In genomic region chrX:18886344-18887161, GRCh38 we compare ENCODE assay signal across 8 cellular contexts.
DNase-seq lines count a peak whose midpoint lies in the region; ATAC-seq, FAIRE-seq and TF ChIP-seq lines count a peak whose summit lies in the region.

No MANE protein-coding gene starts in this region.

- no peak for FAIRE-seq in small intestine (lab: Jason Lieb, UNC)

- H3K4me3 ChIP-seq in brain microvascular endothelial cell (ENCODE audit: low read depth, low read length) (peak overlapping the region; percentile 45), iPS-18c (ENCODE audit: insufficient read depth, low read depth, low read length) (peak overlapping the region; percentile 22; the same call in 1 of the 2 replicates), small intestine (ENCODE audit: low read depth in 1 of 2, low read length in 2 of 2) (peak overlapping the region; percentile 19 to 37)

- peaks cover 0 to 2% of the 10 kb centered on the region in 2 donors for H3K4me1 ChIP-seq in small intestine (ENCODE audit: control insufficient read depth in 2 of 2, insufficient read depth in 1 of 2, low read depth in 1 of 2, low read length in 1 of 2)

- H3K4me3 Mint-ChIP-seq in T-helper 17 cell: peak overlapping the region; percentile 94

- H3K27me3 ChIP-seq in brain microvascular endothelial cell (replicated peaks) (no peaks in the 10 kb centered on the region), small intestine (ENCODE audit: control insufficient read depth in 2 of 2, insufficient read depth in 2 of 2, low read length in 2 of 2) (no peaks in the 10 kb centered on the region)

- no peaks in the 10 kb centered on the region for H3K36me3 ChIP-seq in brain microvascular endothelial cell (replicated peaks)
- H3K36me3 ChIP-seq in small intestine (ENCODE audit: control insufficient read depth in 2 of 2, insufficient read depth in 2 of 2, low read length in 2 of 2): no peaks in the 10 kb centered on the region

- H3K27me3 Mint-ChIP-seq in T-helper 17 cell: no peaks in the 10 kb centered on the region

- DNase-seq in GM04504 (ENCODE audit: low read depth): peak; percentile 7
- peak; percentile 37 for DNase-seq in HuH-7.5 (ENCODE audit: low spot score)
- DNase-seq in T-helper 17 cell: peak; percentile 12 to 17 (median 14)
- DNase-seq in brain microvascular endothelial cell: peak; percentile 33
- peak; percentile 78 for DNase-seq in small intestine
- DNase-seq in NK-92 (lab: John Stamatoyannopoulos, UW; ENCODE audit: unreplicated experiment): no peak

- peak; percentile 74 for TF ChIP-seq CTCF in brain microvascular endothelial cell (IDR thresholded peaks at IDR 0.05; ENCODE audit: low read depth, low read length, missing control alignments)

- WGBS in small intestine, 3 donors: 1 to 29% (median 6%) methylated on average over 23 to 26 of the region's 26 CpGs

- no peaks in the 10 kb centered on the region for H3K36me3 Mint-ChIP-seq in T-helper 17 cell (ENCODE audit: low read depth)

- peak overlapping the region; percentile 94 for H3K27ac Mint-ChIP-seq in T-helper 17 cell

- in situ Hi-C loops in brain microvascular endothelial cell (cut with HindIII; ENCODE audit: low pct_ligation_motif_present, low sequenced_read_pairs): no loop called here

- H3K9me3 ChIP-seq in T-helper 17 cell (ENCODE audit: control insufficient read depth, low read length, poor library complexity, severe bottlenecking) (no peaks in the 10 kb centered on the region), iPS-18c (ENCODE audit: control insufficient read depth, insufficient read depth, low read length) (peaks cover 19% of the 10 kb centered on the region), small intestine (ENCODE audit: control insufficient read depth, low read depth) (no peaks in the 10 kb centered on the region)

- peaks cover 20% of the 10 kb centered on the region for H3K4me1 Mint-ChIP-seq in T-helper 17 cell

- ATAC-seq in GM21723 (IDR thresholded peaks at IDR 0.05; ENCODE audit: unreplicated experiment) (peak; percentile 65), T-helper 17 cell (peak; percentile 81)

- H3K27ac ChIP-seq in brain microvascular endothelial cell (no peak overlapping the region), small intestine (ENCODE audit: low read depth in 1 of 2, low read length in 1 of 2) (peak overlapping the region; percentile 62 to 90)
